In genomic region chr9:1604942-1605560, GRCh38 we compare ENCODE assay signal across 8 cellular contexts.
DNase-seq lines count a peak whose midpoint lies in the region; ATAC-seq and TF ChIP-seq lines count a peak whose summit lies in the region.

No MANE protein-coding gene starts in this region.

- DNase-seq in AG09309 (ENCODE audit: low read depth) (no peak), NCI-H524 treated with DMSO at 0.1 percent for 48 hours (lab: John Stamatoyannopoulos, UW) (peak; percentile 25), esophagus muscularis mucosa (ENCODE audit: extremely low spot score) (no peak), NCI-H2081 treated with DMSO at 0.1 percent for 48 hours (lab: John Stamatoyannopoulos, UW) (no peak), lower leg skin (ENCODE audit: low spot score in 2 of 2) (no peak), GOT3 (lab: John Stamatoyannopoulos, UW) (no peak)

- TF ChIP-seq POLR2A in esophagus muscularis mucosa (IDR thresholded peaks at IDR 0.05; ENCODE audit: low read depth) (no peak), lower leg skin (IDR thresholded peaks at IDR 0.05) (no peak)

- H3K4me1 ChIP-seq in esophagus muscularis mucosa: no peaks in the 10 kb centered on the region

- H3K9me3 ChIP-seq in esophagus muscularis mucosa: no peaks in the 10 kb centered on the region

- intact Hi-C loops in esophagus muscularis mucosa (cut with DNase I) (no loop called here), lower leg skin (cut with DNase I; ENCODE audit: low total_unique reads) (no loop called here)

- no peaks in the 10 kb centered on the region for H3K36me3 ChIP-seq in esophagus muscularis mucosa

- ATAC-seq in GM18858 (IDR thresholded peaks at IDR 0.05; ENCODE audit: unreplicated experiment) (peak; percentile 80), HG03095 (IDR thresholded peaks at IDR 0.05; ENCODE audit: unreplicated experiment) (peak; percentile 86)

- 67% methylated on average over 5 of the region's 5 CpGs for WGBS in esophagus muscularis mucosa
- 58 to 64% methylated on average over 5 of the region's 5 CpGs for WGBS in lower leg skin, 2 donors

- TF ChIP-seq CTCF in AG09309 (IDR thresholded peaks at IDR 0.05; ENCODE audit: control insufficient read depth, insufficient read depth, low read depth, low read length, missing control alignments): peak; percentile 40
- TF ChIP-seq CTCF in esophagus muscularis mucosa (IDR thresholded peaks at IDR 0.05): peak in 2 of 3 experiments; percentile 7 to 17
- TF ChIP-seq CTCF in lower leg skin (IDR thresholded peaks at IDR 0.05): no peak

- no peak overlapping the region for H3K27ac ChIP-seq in esophagus muscularis mucosa (replicated peaks in 1 of 4)

- H3K27me3 ChIP-seq in esophagus muscularis mucosa: peaks cover 0 to 5% (median 0%) of the 10 kb centered on the region in 4 donors

- H3K4me3 ChIP-seq in AG09309 (ENCODE audit: control insufficient read depth, low read depth, low read length) (no peak overlapping the region), esophagus muscularis mucosa (no peak overlapping the region), lower leg skin (ENCODE audit: low read depth, poor library complexity, severe bottlenecking) (no peak overlapping the region)

- TF ChIP-seq EP300 in esophagus muscularis mucosa (IDR thresholded peaks at IDR 0.05): no peak

Comparison
In these comparisons a context has a peak if more than half of its experiments do, and no peak if none do; other contexts are left out.
1. CTCF ChIP-seq: peak in AG09309 (single experiment) and esophagus muscularis mucosa (2 of 3); none in lower leg skin (0 of 3).